In the genomic region with DNA sequence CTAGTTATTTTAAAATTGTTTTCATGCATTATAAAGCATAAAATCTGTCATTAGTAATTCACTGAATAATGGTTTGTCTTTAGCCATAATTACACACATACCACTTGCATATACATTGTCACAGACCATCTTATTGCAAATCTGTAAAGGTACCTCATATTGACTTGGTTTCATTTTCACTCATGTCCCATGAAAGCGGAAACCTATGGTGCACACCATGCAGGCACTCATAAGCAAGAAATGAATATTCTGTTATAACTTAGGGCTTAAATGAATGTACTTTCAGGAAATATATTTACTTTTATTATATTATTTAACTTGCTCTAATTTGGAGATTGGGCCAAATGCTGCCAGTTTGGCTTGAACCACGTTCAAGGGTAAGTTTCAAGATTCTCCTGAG, we compare ENCODE assay signal across 11 cellular contexts. TPM values are rescaled to one million over a fixed set of nuclear protein-coding genes. Genes with fewer than 3 reads are reported as not detected.
A peak's percentile ranks its signal among the peaks of the same experiment; 100 is the strongest.
DNase-seq lines count a peak whose midpoint lies in the region; ATAC-seq and TF ChIP-seq lines count a peak whose summit lies in the region.
"Had no signal": no experiment of that assay in that cellular context is flagged by ENCODE, and none has a peak within 500 bp of the region (broad histone marks: within the 10 kb centered on the region; RNA-seq: fewer than 3 reads in every experiment).

No MANE protein-coding gene starts in this region.

- CTCF ChIA-PET in activated CD4-positive, alpha-beta T cell treated with anti-CD3 and anti-CD28 coated beads, Interleukin-2, amount 10 ng/mL, durations not matched to agents 7 days and 5 days (lab: Charles Lee) = interaction anchor here (0.9 to 2.4 kb wide), 5 partner anchors 12 to 40 kb away, joined by 3 to 7 read pairs (median 4); no protein-coding TSS in a partner anchor

- H3K9me3 ChIP-seq in sigmoid colon = no peaks in the 10 kb centered on the region

- H3K27me3 Mint-ChIP-seq in activated CD4-positive, alpha-beta T cell treated with anti-CD3 and anti-CD28 coated beads, Interleukin-2, amount 10 ng/mL, durations not matched to agents 7 days and 5 days = no peaks in the 10 kb centered on the region
- H3K27me3 Mint-ChIP-seq in natural killer cell treated with Interleukin-12 subunit alpha and Interleukin-12 subunit beta and Interleukin-15 and Interleukin-18, amount 100 ng/mL, for 72 hours = no peaks in the 10 kb centered on the region

- no peaks in the 10 kb centered on the region for H3K4me1 ChIP-seq in sigmoid colon

- H3K4me3 Mint-ChIP-seq in activated CD4-positive, alpha-beta T cell treated with anti-CD3 and anti-CD28 coated beads, Interleukin-2, amount 10 ng/mL, durations not matched to agents 7 days and 5 days = peak overlapping the region; percentile 37
- H3K4me3 Mint-ChIP-seq in natural killer cell treated with Interleukin-12 subunit alpha and Interleukin-12 subunit beta and Interleukin-15 and Interleukin-18, amount 100 ng/mL, for 72 hours = peak overlapping the region; percentile 86

- TF ChIP-seq EP300 in sigmoid colon (IDR thresholded peaks at IDR 0.05) = no peak

- peaks cover 47% of the 10 kb centered on the region for H3K4me1 Mint-ChIP-seq in activated CD4-positive, alpha-beta T cell treated with anti-CD3 and anti-CD28 coated beads, Interleukin-2, amount 10 ng/mL, durations not matched to agents 7 days and 5 days
- peaks cover 21 to 51% of the 10 kb centered on the region in 2 donors for H3K4me1 Mint-ChIP-seq in natural killer cell treated with Interleukin-12 subunit alpha and Interleukin-12 subunit beta and Interleukin-15 and Interleukin-18, amount 100 ng/mL, for 72 hours (ENCODE audit: low read depth in 2 of 2)

- POLR2A ChIA-PET in activated CD4-positive, alpha-beta T cell treated with anti-CD3 and anti-CD28 coated beads, Interleukin-2, amount 10 ng/mL, durations not matched to agents 7 days and 5 days (lab: Charles Lee) = no interaction called here

- 81 to 88% methylated on average over 2 of the region's 2 CpGs for WGBS in sigmoid colon, 2 donors

- peak; percentile 56 for DNase-seq in activated CD4-positive, alpha-beta T cell treated with anti-CD3 and anti-CD28 coated beads, Interleukin-2, amount 10 ng/mL, durations not matched to agents 7 days and 5 days
- DNase-seq in activated CD4-positive, alpha-beta T cell treated with anti-CD3 and anti-CD28 coated beads, Interleukin-2, amount 50 U/mL, for 48 hours = no peak
- no peak for DNase-seq in natural killer cell treated with Interleukin-12 subunit alpha and Interleukin-12 subunit beta and Interleukin-15 and Interleukin-18, amount 100 ng/mL, for 72 hours (ENCODE audit: low spot score)
- DNase-seq in brain microvascular endothelial cell (no peak), NOMO-1 treated with dmso at 0.1 percent for 144 hours (lab: John Stamatoyannopoulos, UW; ENCODE audit: unreplicated experiment) (no peak), sigmoid colon (no peak)
- DNase-seq: ACHN, glutamatergic neuron had no signal

- H3K27ac ChIP-seq in brain microvascular endothelial cell (no peak overlapping the region), sigmoid colon (no peak overlapping the region)

- intact Hi-C loops in sigmoid colon (cut with DNase I) = no loop called here

- TF ChIP-seq POLR2A in sigmoid colon (IDR thresholded peaks at IDR 0.05) = no peak

- in situ Hi-C loops in brain microvascular endothelial cell (cut with HindIII; ENCODE audit: low pct_ligation_motif_present, low sequenced_read_pairs) = no loop called here

- no peak overlapping the region for H3K4me3 ChIP-seq in brain microvascular endothelial cell (ENCODE audit: low read depth, low read length)
- no peak overlapping the region for H3K4me3 ChIP-seq in sigmoid colon

- TF ChIP-seq CTCF in brain microvascular endothelial cell (IDR thresholded peaks at IDR 0.05; ENCODE audit: low read depth, low read length, missing control alignments) (no peak), sigmoid colon (IDR thresholded peaks at IDR 0.05) (no peak)

- H3K27ac Mint-ChIP-seq in activated CD4-positive, alpha-beta T cell treated with anti-CD3 and anti-CD28 coated beads, Interleukin-2, amount 10 ng/mL, durations not matched to agents 7 days and 5 days = peak overlapping the region; percentile 87
- peak overlapping the region; percentile 91 to 96 for H3K27ac Mint-ChIP-seq in natural killer cell treated with Interleukin-12 subunit alpha and Interleukin-12 subunit beta and Interleukin-15 and Interleukin-18, amount 100 ng/mL, for 72 hours

- ATAC-seq in GM21825 (IDR thresholded peaks at IDR 0.05; ENCODE audit: unreplicated experiment) = peak; percentile 99
- ATAC-seq in HG03571 (IDR thresholded peaks at IDR 0.05; ENCODE audit: unreplicated experiment) = peak; percentile 98
- peak; percentile 83 to 94 for ATAC-seq in natural killer cell treated with Interleukin-12 subunit alpha and Interleukin-12 subunit beta and Interleukin-15 and Interleukin-18, amount 100 ng/mL, for 72 hours
- ATAC-seq: Panc1 had no signal

- H3K27me3 ChIP-seq in brain microvascular endothelial cell (replicated peaks) = no peaks in the 10 kb centered on the region
- H3K27me3 ChIP-seq in sigmoid colon = no peaks in the 10 kb centered on the region

- peaks cover 11% of the 10 kb centered on the region for H3K36me3 Mint-ChIP-seq in activated CD4-positive, alpha-beta T cell treated with anti-CD3 and anti-CD28 coated beads, Interleukin-2, amount 10 ng/mL, durations not matched to agents 7 days and 5 days (ENCODE audit: low read depth)
- H3K36me3 Mint-ChIP-seq in natural killer cell treated with Interleukin-12 subunit alpha and Interleukin-12 subunit beta and Interleukin-15 and Interleukin-18, amount 100 ng/mL, for 72 hours = peaks cover 5% of the 10 kb centered on the region

- H3K36me3 ChIP-seq in brain microvascular endothelial cell (replicated peaks) = no peaks in the 10 kb centered on the region
- no peaks in the 10 kb centered on the region for H3K36me3 ChIP-seq in sigmoid colon

- peaks cover 10% of the 10 kb centered on the region for H3K9me3 Mint-ChIP-seq in activated CD4-positive, alpha-beta T cell treated with anti-CD3 and anti-CD28 coated beads, Interleukin-2, amount 10 ng/mL, durations not matched to agents 7 days and 5 days
- H3K9me3 Mint-ChIP-seq in natural killer cell treated with Interleukin-12 subunit alpha and Interleukin-12 subunit beta and Interleukin-15 and Interleukin-18, amount 100 ng/mL, for 72 hours = no peaks in the 10 kb centered on the region

RNA-seq across cellular contexts. Expression of a gene that starts 29.2 kb away (rescaled TPM):
- 100 to 1,000 TPM; 329 to 403 TPM for total RNA-seq in activated CD4-positive, alpha-beta T cell treated with anti-CD3 and anti-CD28 coated beads, Interleukin-2, amount 10 ng/mL, durations not matched to agents 7 days and 5 days
- 100 to 1,000 TPM; 162 to 182 TPM for total RNA-seq in natural killer cell treated with Interleukin-12 subunit alpha and Interleukin-12 subunit beta and Interleukin-15 and Interleukin-18, amount 100 ng/mL, for 72 hours
- 10 to 100 TPM in 3 of 4 donors, 1 to 10 TPM in 1; 9.0 to 15.7 (median 12.3) TPM for total RNA-seq in sigmoid colon
- 10 to 100 TPM; 13.2 to 30.7 (median 29.6) TPM for polyA plus RNA-seq in sigmoid colon

Comparison
In these comparisons a context has a peak if more than half of its experiments do, and no peak if none do; other contexts are left out.
1. RNA of a gene that starts 29.2 kb away (total RNA-seq): 329 to 403 TPM in activated CD4-positive, alpha-beta T cell treated with anti-CD3 and anti-CD28 coated beads, Interleukin-2, amount 10 ng/mL, durations not matched to agents 7 days and 5 days and 162 to 182 TPM in natural killer cell treated with Interleukin-12 subunit alpha and Interleukin-12 subunit beta and Interleukin-15 and Interleukin-18, amount 100 ng/mL, for 72 hours; 9.0 to 15.7 TPM in sigmoid colon; every median in the first group is over 4 times any median in the second.
2. Peak in every context shown above with its lines, with median percentiles within 50 percentile points of each other: ATAC-seq.